Comparison of ENCODE assay signal across 1 cellular context in genomic region chr7:514242-514641, GRCh38.
TF ChIP-seq lines count a peak whose summit lies in the region.

No MANE protein-coding gene starts in this region.

TF ChIP-seq in GM23338, 12 proteins besides CTCF, POLR2A, EP300 and RAD21:
- TF ChIP-seq ZNF462 (CRISPR knock-in tag; IDR thresholded peaks at IDR 0.05): no peak
- TF ChIP-seq ZNF331 (CRISPR knock-in tag; IDR thresholded peaks at IDR 0.05; ENCODE audit: low read depth): no peak
- TF ChIP-seq EZH2phosphoT487 (IDR thresholded peaks at IDR 0.05; ENCODE audit: unreplicated experiment): no peak
- TF ChIP-seq EZH2 (IDR thresholded peaks at IDR 0.05; ENCODE audit: low read depth, unreplicated experiment): no peak
- TF ChIP-seq JUNB (IDR thresholded peaks at IDR 0.05; ENCODE audit: unreplicated experiment): no peak
TF ChIP-seq in GM23338: peak in this region for 0.
